In genomic region chr15:66293419-66294156, GRCh38 we compare ENCODE assay signal across 1 cellular context.
TF ChIP-seq lines count a peak whose summit lies in the region.

DIS3L (plus strand) TSS chr15:66293568; CDS start chr15:66293597, 29 bp downstream.

TF ChIP-seq in HepG2, 621 proteins besides CTCF, POLR2A, EP300 and RAD21 (continued from another document and continues in another):
- TF ChIP-seq, protein P1, sequence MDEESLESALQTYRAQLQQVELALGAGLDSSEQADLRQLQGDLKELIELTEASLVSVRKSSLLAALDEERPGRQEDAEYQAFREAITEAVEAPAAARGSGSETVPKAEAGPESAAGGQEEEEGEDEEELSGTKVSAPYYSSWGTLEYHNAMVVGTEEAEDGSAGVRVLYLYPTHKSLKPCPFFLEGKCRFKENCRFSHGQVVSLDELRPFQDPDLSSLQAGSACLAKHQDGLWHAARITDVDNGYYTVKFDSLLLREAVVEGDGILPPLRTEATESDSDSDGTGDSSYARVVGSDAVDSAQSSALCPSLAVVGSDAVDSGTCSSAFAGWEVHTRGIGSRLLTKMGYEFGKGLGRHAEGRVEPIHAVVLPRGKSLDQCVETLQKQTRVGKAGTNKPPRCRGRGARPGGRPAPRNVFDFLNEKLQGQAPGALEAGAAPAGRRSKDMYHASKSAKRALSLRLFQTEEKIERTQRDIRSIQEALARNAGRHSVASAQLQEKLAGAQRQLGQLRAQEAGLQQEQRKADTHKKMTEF (CRISPR knock-in tag; IDR thresholded peaks at IDR 0.05), result peak; percentile 47; the same call in 1 of the 2 replicates
- TF ChIP-seq PAF1 (CRISPR knock-in tag; IDR thresholded peaks at IDR 0.05) (no peak), ZNF138 (CRISPR knock-in tag; IDR thresholded peaks at IDR 0.05; ENCODE audit: low read depth) (0 out of 2 replicates have a peak, but pooled peaks have one; percentile 67), BHLHE40 (IDR thresholded peaks at IDR 0.05; ENCODE audit: low read length) (no peak), XRCC5 (optimal IDR thresholded peaks at IDR 0.05; ENCODE audit: low read length) (no peak), DMAP1 (CRISPR knock-in tag; IDR thresholded peaks at IDR 0.05) (peak; percentile 40; the same call in 1 of the 2 replicates), SETDB1 (CRISPR knock-in tag; IDR thresholded peaks at IDR 0.05; ENCODE audit: borderline replicate concordance) (no peak), SPEN (CRISPR knock-in tag; IDR thresholded peaks at IDR 0.05; ENCODE audit: low read depth) (peak; percentile 58; the same call in 1 of the 2 replicates), EEA1 (CRISPR knock-in tag; IDR thresholded peaks at IDR 0.05; ENCODE audit: borderline replicate concordance) (no peak), NFIC (IDR thresholded peaks at IDR 0.05; ENCODE audit: low read length) (no peak), ZNF256 (CRISPR knock-in tag; conservative IDR thresholded peaks at IDR 0.05) (no peak), DDIT3 (CRISPR knock-in tag; IDR thresholded peaks at IDR 0.05) (no peak), KDM3A (CRISPR knock-in tag; IDR thresholded peaks at IDR 0.05; ENCODE audit: low read depth) (no peak), CREM (IDR thresholded peaks at IDR 0.05) (no peak), CREM (CRISPR knock-in tag; IDR thresholded peaks at IDR 0.05) (no peak), ZFP62 (CRISPR knock-in tag; IDR thresholded peaks at IDR 0.05) (no peak), ZNF777 (CRISPR knock-in tag; IDR thresholded peaks at IDR 0.05) (no peak), PCBP1 (IDR thresholded peaks at IDR 0.05; ENCODE audit: borderline replicate concordance, low read depth, low read length) (no peak), ZSCAN12 (CRISPR knock-in tag; IDR thresholded peaks at IDR 0.05) (no peak; the same call in 1 of the 2 replicates), SAFB2 (CRISPR knock-in tag; IDR thresholded peaks at IDR 0.05; ENCODE audit: borderline replicate concordance, low read depth) (0 out of 2 replicates have a peak, but pooled peaks have one; percentile 26), SMAD9 (CRISPR knock-in tag; IDR thresholded peaks at IDR 0.05) (no peak), ZFP91 (CRISPR knock-in tag; IDR thresholded peaks at IDR 0.05; ENCODE audit: borderline replicate concordance) (no peak; the same call in 1 of the 2 replicates), ZBTB38 (CRISPR knock-in tag; IDR thresholded peaks at IDR 0.05) (peak; percentile 17; the same call in 1 of the 2 replicates), SMARCC2 (IDR thresholded peaks at IDR 0.05) (no peak), MIER2 (CRISPR knock-in tag; IDR thresholded peaks at IDR 0.05) (no peak), ETS1 (CRISPR knock-in tag; IDR thresholded peaks at IDR 0.05) (no peak), ZNF12 (CRISPR knock-in tag; IDR thresholded peaks at IDR 0.05) (no peak)
- TF ChIP-seq, protein P2, sequence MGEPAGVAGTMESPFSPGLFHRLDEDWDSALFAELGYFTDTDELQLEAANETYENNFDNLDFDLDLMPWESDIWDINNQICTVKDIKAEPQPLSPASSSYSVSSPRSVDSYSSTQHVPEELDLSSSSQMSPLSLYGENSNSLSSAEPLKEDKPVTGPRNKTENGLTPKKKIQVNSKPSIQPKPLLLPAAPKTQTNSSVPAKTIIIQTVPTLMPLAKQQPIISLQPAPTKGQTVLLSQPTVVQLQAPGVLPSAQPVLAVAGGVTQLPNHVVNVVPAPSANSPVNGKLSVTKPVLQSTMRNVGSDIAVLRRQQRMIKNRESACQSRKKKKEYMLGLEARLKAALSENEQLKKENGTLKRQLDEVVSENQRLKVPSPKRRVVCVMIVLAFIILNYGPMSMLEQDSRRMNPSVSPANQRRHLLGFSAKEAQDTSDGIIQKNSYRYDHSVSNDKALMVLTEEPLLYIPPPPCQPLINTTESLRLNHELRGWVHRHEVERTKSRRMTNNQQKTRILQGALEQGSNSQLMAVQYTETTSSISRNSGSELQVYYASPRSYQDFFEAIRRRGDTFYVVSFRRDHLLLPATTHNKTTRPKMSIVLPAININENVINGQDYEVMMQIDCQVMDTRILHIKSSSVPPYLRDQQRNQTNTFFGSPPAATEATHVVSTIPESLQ (CRISPR knock-in tag; conservative IDR thresholded peaks at IDR 0.05), result no peak
- TF ChIP-seq, protein P3, sequence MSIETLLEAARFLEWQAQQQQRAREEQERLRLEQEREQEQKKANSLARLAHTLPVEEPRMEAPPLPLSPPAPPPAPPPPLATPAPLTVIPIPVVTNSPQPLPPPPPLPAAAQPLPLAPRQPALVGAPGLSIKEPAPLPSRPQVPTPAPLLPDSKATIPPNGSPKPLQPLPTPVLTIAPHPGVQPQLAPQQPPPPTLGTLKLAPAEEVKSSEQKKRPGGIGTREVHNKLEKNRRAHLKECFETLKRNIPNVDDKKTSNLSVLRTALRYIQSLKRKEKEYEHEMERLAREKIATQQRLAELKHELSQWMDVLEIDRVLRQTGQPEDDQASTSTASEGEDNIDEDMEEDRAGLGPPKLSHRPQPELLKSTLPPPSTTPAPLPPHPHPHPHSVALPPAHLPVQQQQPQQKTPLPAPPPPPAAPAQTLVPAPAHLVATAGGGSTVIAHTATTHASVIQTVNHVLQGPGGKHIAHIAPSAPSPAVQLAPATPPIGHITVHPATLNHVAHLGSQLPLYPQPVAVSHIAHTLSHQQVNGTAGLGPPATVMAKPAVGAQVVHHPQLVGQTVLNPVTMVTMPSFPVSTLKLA (IDR thresholded peaks at IDR 0.05), result no peak
- TF ChIP-seq, protein P4, sequence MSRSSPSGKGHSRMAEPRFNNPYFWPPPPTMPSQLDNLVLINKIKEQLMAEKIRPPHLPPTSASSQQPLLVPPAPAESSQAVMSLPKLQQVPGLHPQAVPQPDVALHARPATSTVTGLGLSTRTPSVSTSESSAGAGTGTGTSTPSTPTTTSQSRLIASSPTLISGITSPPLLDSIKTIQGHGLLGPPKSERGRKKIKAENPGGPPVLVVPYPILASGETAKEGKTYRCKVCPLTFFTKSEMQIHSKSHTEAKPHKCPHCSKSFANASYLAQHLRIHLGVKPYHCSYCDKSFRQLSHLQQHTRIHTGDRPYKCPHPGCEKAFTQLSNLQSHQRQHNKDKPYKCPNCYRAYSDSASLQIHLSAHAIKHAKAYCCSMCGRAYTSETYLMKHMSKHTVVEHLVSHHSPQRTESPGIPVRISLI (CRISPR knock-in tag; IDR thresholded peaks at IDR 0.05; ENCODE audit: borderline replicate concordance), result no peak
- TF ChIP-seq, protein P5, sequence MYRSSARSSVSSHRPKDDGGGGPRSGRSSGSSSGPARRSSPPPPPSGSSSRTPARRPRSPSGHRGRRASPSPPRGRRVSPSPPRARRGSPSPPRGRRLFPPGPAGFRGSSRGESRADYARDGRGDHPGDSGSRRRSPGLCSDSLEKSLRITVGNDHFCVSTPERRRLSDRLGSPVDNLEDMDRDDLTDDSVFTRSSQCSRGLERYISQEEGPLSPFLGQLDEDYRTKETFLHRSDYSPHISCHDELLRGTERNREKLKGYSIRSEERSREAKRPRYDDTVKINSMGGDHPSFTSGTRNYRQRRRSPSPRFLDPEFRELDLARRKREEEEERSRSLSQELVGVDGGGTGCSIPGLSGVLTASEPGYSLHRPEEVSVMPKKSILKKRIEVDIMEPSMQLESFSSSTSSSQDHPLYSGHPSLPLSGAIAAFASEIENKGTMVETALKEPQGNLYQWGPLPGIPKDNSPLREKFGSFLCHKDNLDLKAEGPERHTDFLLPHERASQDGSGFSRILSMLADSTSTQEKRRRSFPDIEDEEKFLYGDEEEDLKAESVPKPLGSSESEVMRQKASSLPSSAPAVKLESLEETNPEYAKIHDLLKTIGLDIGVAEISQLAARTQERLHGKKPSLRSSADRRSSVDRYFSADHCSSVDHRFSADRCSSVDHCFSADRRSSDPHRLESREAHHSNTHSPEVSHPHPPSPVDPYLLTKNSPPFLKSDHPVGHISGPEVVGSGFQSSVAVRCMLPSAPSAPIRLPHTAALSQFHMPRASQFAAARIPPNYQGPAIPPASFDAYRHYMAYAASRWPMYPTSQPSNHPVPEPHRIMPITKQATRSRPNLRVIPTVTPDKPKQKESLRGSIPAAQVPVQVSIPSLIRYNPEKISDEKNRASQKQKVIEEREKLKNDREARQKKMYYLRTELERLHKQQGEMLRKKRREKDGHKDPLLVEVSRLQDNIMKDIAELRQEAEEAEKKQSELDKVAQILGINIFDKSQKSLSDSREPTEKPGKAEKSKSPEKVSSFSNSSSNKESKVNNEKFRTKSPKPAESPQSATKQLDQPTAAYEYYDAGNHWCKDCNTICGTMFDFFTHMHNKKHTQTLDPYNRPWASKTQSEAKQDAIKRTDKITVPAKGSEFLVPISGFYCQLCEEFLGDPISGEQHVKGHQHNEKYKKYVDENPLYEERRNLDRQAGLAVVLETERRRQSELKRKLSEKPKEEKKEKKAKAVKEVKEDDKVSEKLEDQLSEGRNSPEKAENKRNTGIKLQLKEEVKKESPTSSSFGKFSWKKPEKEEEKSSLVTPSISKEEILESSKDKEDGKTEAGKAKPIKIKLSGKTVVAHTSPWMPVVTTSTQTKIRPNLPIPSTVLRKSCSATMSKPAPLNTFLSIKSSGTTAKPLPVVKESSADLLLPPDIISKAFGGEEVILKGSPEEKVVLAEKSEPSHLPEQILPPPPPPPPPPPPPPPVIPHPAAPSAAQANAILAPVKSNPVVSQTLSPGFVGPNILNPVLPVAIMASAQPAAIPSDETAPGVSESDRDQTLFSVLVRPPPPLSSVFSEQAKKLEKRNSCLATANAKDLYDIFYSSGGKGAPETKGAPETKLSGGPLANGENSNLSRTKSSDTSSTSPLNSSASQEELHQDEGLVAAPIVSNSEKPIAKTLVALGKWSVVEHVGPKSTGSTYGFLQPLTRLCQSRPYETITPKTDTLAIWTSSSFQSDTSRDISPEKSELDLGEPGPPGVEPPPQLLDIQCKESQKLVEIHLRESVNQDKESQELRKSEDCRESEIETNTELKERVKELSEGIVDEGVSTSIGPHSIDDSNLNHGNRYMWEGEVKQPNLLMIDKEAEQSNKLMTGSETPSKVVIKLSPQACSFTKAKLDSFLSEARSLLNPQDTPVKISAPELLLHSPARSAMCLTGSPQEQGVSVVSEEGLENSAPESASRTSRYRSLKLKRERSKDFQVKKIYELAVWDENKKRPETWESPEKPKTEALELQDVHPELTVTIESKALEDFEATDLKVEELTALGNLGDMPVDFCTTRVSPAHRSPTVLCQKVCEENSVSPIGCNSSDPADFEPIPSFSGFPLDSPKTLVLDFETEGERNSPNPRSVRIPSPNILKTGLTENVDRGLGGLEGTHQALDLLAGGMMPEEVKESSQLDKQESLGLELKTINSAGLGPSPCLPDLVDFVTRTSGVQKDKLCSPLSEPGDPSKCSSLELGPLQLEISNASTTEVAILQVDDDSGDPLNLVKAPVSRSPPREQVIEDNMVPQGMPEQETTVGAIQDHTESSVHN (CRISPR knock-in tag; IDR thresholded peaks at IDR 0.05), result no peak
- TF ChIP-seq, protein P6, sequence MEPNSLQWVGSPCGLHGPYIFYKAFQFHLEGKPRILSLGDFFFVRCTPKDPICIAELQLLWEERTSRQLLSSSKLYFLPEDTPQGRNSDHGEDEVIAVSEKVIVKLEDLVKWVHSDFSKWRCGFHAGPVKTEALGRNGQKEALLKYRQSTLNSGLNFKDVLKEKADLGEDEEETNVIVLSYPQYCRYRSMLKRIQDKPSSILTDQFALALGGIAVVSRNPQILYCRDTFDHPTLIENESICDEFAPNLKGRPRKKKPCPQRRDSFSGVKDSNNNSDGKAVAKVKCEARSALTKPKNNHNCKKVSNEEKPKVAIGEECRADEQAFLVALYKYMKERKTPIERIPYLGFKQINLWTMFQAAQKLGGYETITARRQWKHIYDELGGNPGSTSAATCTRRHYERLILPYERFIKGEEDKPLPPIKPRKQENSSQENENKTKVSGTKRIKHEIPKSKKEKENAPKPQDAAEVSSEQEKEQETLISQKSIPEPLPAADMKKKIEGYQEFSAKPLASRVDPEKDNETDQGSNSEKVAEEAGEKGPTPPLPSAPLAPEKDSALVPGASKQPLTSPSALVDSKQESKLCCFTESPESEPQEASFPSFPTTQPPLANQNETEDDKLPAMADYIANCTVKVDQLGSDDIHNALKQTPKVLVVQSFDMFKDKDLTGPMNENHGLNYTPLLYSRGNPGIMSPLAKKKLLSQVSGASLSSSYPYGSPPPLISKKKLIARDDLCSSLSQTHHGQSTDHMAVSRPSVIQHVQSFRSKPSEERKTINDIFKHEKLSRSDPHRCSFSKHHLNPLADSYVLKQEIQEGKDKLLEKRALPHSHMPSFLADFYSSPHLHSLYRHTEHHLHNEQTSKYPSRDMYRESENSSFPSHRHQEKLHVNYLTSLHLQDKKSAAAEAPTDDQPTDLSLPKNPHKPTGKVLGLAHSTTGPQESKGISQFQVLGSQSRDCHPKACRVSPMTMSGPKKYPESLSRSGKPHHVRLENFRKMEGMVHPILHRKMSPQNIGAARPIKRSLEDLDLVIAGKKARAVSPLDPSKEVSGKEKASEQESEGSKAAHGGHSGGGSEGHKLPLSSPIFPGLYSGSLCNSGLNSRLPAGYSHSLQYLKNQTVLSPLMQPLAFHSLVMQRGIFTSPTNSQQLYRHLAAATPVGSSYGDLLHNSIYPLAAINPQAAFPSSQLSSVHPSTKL (CRISPR knock-in tag; IDR thresholded peaks at IDR 0.05), result no peak
- TF ChIP-seq, protein P7, sequence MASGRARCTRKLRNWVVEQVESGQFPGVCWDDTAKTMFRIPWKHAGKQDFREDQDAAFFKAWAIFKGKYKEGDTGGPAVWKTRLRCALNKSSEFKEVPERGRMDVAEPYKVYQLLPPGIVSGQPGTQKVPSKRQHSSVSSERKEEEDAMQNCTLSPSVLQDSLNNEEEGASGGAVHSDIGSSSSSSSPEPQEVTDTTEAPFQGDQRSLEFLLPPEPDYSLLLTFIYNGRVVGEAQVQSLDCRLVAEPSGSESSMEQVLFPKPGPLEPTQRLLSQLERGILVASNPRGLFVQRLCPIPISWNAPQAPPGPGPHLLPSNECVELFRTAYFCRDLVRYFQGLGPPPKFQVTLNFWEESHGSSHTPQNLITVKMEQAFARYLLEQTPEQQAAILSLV (CRISPR knock-in tag; IDR thresholded peaks at IDR 0.05; ENCODE audit: borderline replicate concordance), result no peak
